Comparison of ENCODE assay signal across 7 cellular contexts in the genomic region with DNA sequence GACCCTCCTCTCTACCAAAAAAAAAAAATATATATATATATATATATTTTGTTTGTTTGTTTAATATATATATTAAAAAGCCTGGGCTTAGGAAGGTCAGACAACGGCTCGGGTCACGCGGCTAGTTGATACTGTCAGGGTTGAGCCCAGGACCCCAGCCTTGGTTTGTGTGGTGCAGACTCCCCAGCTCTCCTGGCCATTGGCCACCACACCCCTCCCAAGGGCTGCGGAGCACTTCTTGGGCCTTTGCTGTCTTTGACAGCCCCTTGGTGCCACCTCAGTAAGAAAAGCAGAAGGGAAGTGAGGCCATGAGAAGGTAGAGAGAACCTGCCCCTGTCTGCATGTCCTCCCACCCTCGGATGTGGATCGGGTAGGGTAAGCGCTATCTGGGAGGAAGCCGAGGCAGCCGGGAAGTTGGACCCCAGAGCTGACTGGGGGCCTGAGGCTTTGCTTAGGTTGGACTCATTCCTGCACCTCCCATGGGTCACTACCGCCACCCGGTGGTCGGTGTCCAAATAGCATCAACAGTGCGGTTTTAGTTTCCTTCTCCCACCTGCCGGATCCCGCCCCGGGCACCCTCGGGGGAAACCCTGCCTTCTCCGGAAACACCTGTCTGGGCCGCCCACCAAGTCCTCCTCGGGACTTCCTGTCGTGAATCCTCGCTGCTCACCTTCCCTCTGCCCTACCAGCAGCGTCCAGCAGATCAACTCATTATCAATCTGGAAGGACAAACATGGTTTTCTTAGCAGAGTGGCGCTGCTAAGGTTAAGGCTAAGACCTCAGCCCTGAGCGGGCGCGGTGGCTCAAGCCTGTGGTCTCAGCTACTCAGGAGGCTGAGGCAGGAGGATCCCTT. TPM values are rescaled to one million over a fixed set of nuclear protein-coding genes. Genes with fewer than 3 reads are reported as not detected.
DNase-seq lines count a peak whose midpoint lies in the region; ATAC-seq and TF ChIP-seq lines count a peak whose summit lies in the region.

No MANE protein-coding gene starts in this region.

- peak; percentile 95 for TF ChIP-seq CTCF in hepatocyte (IDR thresholded peaks at IDR 0.05; ENCODE audit: poor library complexity)

- no peaks in the 10 kb centered on the region for H3K36me3 Mint-ChIP-seq in T-helper 1 cell treated with Interleukin-12 subunit alpha and Interleukin-12 subunit beta and Interleukin-4 antibody, amounts not matched to agents 30 μg/mL and 1 μg/mL, for 36 hours (ENCODE audit: low read depth)

- no peaks in the 10 kb centered on the region for H3K9me3 ChIP-seq in hepatocyte (ENCODE audit: low read depth)

- no peaks in the 10 kb centered on the region for H3K9me2 ChIP-seq in hepatocyte (replicated peaks; ENCODE audit: insufficient read depth)

- H3K4me1 ChIP-seq in hepatocyte (ENCODE audit: insufficient read depth): no peaks in the 10 kb centered on the region

- no peaks in the 10 kb centered on the region for H3K36me3 ChIP-seq in hepatocyte (replicated peaks; ENCODE audit: insufficient read depth, low read depth)

- H4K20me1 ChIP-seq in hepatocyte (ENCODE audit: insufficient read depth, poor library complexity, severe bottlenecking): no peaks in the 10 kb centered on the region

- H3K4me3 ChIP-seq in hepatocyte: no peak overlapping the region

- WGBS in hepatocyte (ENCODE audit: low lambda C conversion rate, missing lambda C conversion rate): 19% methylated on average over 28 of the region's 28 CpGs

- peak; percentile 77 to 97 (median 93) for DNase-seq in NCI-H1417 (lab: John Stamatoyannopoulos, UW)
- DNase-seq in anterior cingulate cortex (lab: John Stamatoyannopoulos, UW): peak in 56 of 58 donors; percentile 16 to 85 (median 60)
- peak; percentile 91 for DNase-seq in hepatocyte (ENCODE audit: low spot score)
- peak; percentile 87 for DNase-seq in sciatic nerve (ENCODE audit: low spot score)

- no peaks in the 10 kb centered on the region for H3K27me3 ChIP-seq in hepatocyte

- intact Hi-C loops in sciatic nerve (cut with DNase I): loop anchor here (10.0 kb wide), 1 partner anchor 416 kb away; no protein-coding TSS in a partner anchor

- peak overlapping the region; percentile 89 for H3K4me3 Mint-ChIP-seq in T-helper 1 cell treated with Interleukin-12 subunit alpha and Interleukin-12 subunit beta and Interleukin-4 antibody, amounts not matched to agents 30 μg/mL and 1 μg/mL, for 36 hours

- H3K79me2 ChIP-seq in hepatocyte: no peaks in the 10 kb centered on the region

- peak overlapping the region; percentile 70 for H3K4me2 ChIP-seq in hepatocyte

- peak overlapping the region; percentile 39 for H2AFZ ChIP-seq in hepatocyte

- no peaks in the 10 kb centered on the region for H3K9me3 Mint-ChIP-seq in T-helper 1 cell treated with Interleukin-12 subunit alpha and Interleukin-12 subunit beta and Interleukin-4 antibody, amounts not matched to agents 30 μg/mL and 1 μg/mL, for 36 hours

- peaks cover 7% of the 10 kb centered on the region for H3K4me1 Mint-ChIP-seq in T-helper 1 cell treated with Interleukin-12 subunit alpha and Interleukin-12 subunit beta and Interleukin-4 antibody, amounts not matched to agents 30 μg/mL and 1 μg/mL, for 36 hours (ENCODE audit: low read depth)

- no peak overlapping the region for H3K27ac Mint-ChIP-seq in T-helper 1 cell treated with Interleukin-12 subunit alpha and Interleukin-12 subunit beta and Interleukin-4 antibody, amounts not matched to agents 30 μg/mL and 1 μg/mL, for 36 hours

- peak; percentile 76 for ATAC-seq in GM18505 (IDR thresholded peaks at IDR 0.05; ENCODE audit: unreplicated experiment)
- ATAC-seq in HG02852 (IDR thresholded peaks at IDR 0.05; ENCODE audit: unreplicated experiment): peak; percentile 82
- peak; percentile 76 for ATAC-seq in sciatic nerve

- TF ChIP-seq POLR2A in GM18505 (IDR thresholded peaks at IDR 0.05; ENCODE audit: borderline replicate concordance, extremely low read depth, insufficient read depth, insufficient read length): peak; percentile 46

- H3K27ac ChIP-seq in hepatocyte: peak overlapping the region; percentile 73

- H3K27me3 Mint-ChIP-seq in T-helper 1 cell treated with Interleukin-12 subunit alpha and Interleukin-12 subunit beta and Interleukin-4 antibody, amounts not matched to agents 30 μg/mL and 1 μg/mL, for 36 hours (ENCODE audit: low read depth): no peaks in the 10 kb centered on the region

RNA-seq across cellular contexts. Expression of gene GNPAT, which starts 29.8 kb away (rescaled TPM):
- total RNA-seq in hepatocyte: 63.9 and 71.6 TPM in 2 replicates
- polyA plus RNA-seq in hepatocyte: 38.2 and 40.8 TPM in 2 replicates
- 35.7 TPM for total RNA-seq in sciatic nerve

RNA-seq across cellular contexts. Expression of gene TRIM67, which starts 49.4 kb away (rescaled TPM):
- total RNA-seq in hepatocyte (0.12 and 0.13 TPM in 2 replicates), sciatic nerve (0.04 TPM)
- not detected in 2 replicates for polyA plus RNA-seq in hepatocyte
